ENCODE assay signal across 9 cellular contexts in genomic region chr16:24013733-24014645, GRCh38.
A peak's percentile ranks its signal among the peaks of the same experiment; 100 is the strongest.
DNase-seq lines count a peak whose midpoint lies in the region; ATAC-seq and TF ChIP-seq lines count a peak whose summit lies in the region.
"Had no signal": no experiment of that assay in that cellular context is flagged by ENCODE, and none has a peak within 500 bp of the region (broad histone marks: within the 10 kb centered on the region; RNA-seq: fewer than 3 reads in every experiment).

No MANE protein-coding gene starts in this region.

- H3K27ac ChIP-seq in A673 (ENCODE audit: low read depth, low read length, poor library complexity, severe bottlenecking) (peak overlapping the region; percentile 26), SJCRH30 (no peak overlapping the region), mesendoderm (ENCODE audit: low read depth, low read length) (no peak overlapping the region)
- H3K27ac ChIP-seq: pancreas had no signal

- H3K36me3 Mint-ChIP-seq in activated naive CD4-positive, alpha-beta T cell treated with anti-CD3 and anti-CD28 coated beads, Interleukin-2, amount 50 U/mL, for 24 hours: no peaks in the 10 kb centered on the region

- H3K18ac ChIP-seq in mesendoderm (ENCODE audit: low read length): no peak overlapping the region

- TF ChIP-seq CTCF in A673 (conservative IDR thresholded peaks at IDR 0.05; ENCODE audit: low read depth, low read length): no peak

- no peak overlapping the region for H2BK15ac ChIP-seq in mesendoderm (replicated peaks; ENCODE audit: low read depth)

- H3K4me3 ChIP-seq in A673 (ENCODE audit: low read depth, low read length, poor library complexity, severe bottlenecking): no peak overlapping the region
- H3K4me3 ChIP-seq in SJCRH30: no peak overlapping the region
- no peak overlapping the region for H3K4me3 ChIP-seq in mesendoderm (ENCODE audit: low read length)
- H3K4me3 ChIP-seq: pancreas had no signal

- H3K4me3 Mint-ChIP-seq in activated naive CD4-positive, alpha-beta T cell treated with anti-CD3 and anti-CD28 coated beads, Interleukin-2, amount 50 U/mL, for 24 hours: peak overlapping the region; percentile 66

- no peak overlapping the region for H3K4me2 ChIP-seq in mesendoderm (ENCODE audit: low read length)

- no peaks in the 10 kb centered on the region for H3K9me3 Mint-ChIP-seq in activated naive CD4-positive, alpha-beta T cell treated with anti-CD3 and anti-CD28 coated beads, Interleukin-2, amount 50 U/mL, for 24 hours

- no peak overlapping the region for H3K4ac ChIP-seq in mesendoderm (ENCODE audit: low read depth, low read length)

- no peak overlapping the region for H4K5ac ChIP-seq in mesendoderm (ENCODE audit: low read length)

- H4K8ac ChIP-seq in mesendoderm (ENCODE audit: low read depth, low read length): no peak overlapping the region

- H3K23ac ChIP-seq in mesendoderm (ENCODE audit: low read length): no peak overlapping the region

- DNase-seq in A673 (ENCODE audit: low spot score): peak; percentile 96
- peak; percentile 11 to 13 for DNase-seq in SJCRH30
- DNase-seq in stimulated activated CD8-positive, alpha-beta memory T cell treated with anti-CD3 and anti-CD28 coated beads, Interleukin-12 subunit alpha, Interleukin-12 subunit beta, amount 100 ng/mL, for 1 hour (ENCODE audit: low read depth): peak; percentile 30
- DNase-seq in mesendoderm: no peak
- DNase-seq in NCI-H128 (lab: John Stamatoyannopoulos, UW; ENCODE audit: unreplicated experiment): no peak
- DNase-seq: pancreas had no signal

- H3K9me3 ChIP-seq in A673 (ENCODE audit: low read depth, low read length, poor library complexity, severe bottlenecking) (no peaks in the 10 kb centered on the region), SJCRH30 (replicated peaks) (no peaks in the 10 kb centered on the region)
- H3K9me3 ChIP-seq: pancreas had no signal

- POLR2A ChIA-PET in A673 (lab: Charles Lee; ENCODE audit: low non-redundant PET): no interaction called here

- peaks cover 59% of the 10 kb centered on the region for H3K4me1 Mint-ChIP-seq in activated naive CD4-positive, alpha-beta T cell treated with anti-CD3 and anti-CD28 coated beads, Interleukin-2, amount 50 U/mL, for 24 hours

- H3K56ac ChIP-seq in mesendoderm (ENCODE audit: low read length): no peak overlapping the region

- intact Hi-C loops in A673 (cut with micrococcal nuclease; ENCODE audit: unreplicated experiment): loop anchor here (5.0 kb wide), 2 partner anchors 62 to 112 kb away; no protein-coding TSS in a partner anchor

- H2AK5ac ChIP-seq in mesendoderm (ENCODE audit: low read length): no peak overlapping the region

- no peaks in the 10 kb centered on the region for H3K79me2 ChIP-seq in mesendoderm (ENCODE audit: control insufficient read depth, insufficient read depth, low read length)

- CTCF ChIA-PET in A673 (lab: Charles Lee): interaction anchor here (0.7 kb wide), 1 partner anchor 137 kb away, joined by 3 read pairs; no protein-coding TSS in a partner anchor

- peak; percentile 90 for ATAC-seq in GM19035 (IDR thresholded peaks at IDR 0.05; ENCODE audit: unreplicated experiment)
- ATAC-seq in HG03135 (IDR thresholded peaks at IDR 0.05; ENCODE audit: unreplicated experiment): peak; percentile 89

- H2BK5ac ChIP-seq in mesendoderm (ENCODE audit: low read length): no peak overlapping the region

- H3K27me3 ChIP-seq in A673 (replicated peaks; ENCODE audit: insufficient read depth, low read depth, low read length, poor library complexity) (no peaks in the 10 kb centered on the region), SJCRH30 (no peaks in the 10 kb centered on the region), mesendoderm (ENCODE audit: insufficient read depth, low read length, poor library complexity) (no peaks in the 10 kb centered on the region)

- peaks cover 76% of the 10 kb centered on the region for H3K4me1 ChIP-seq in A673 (ENCODE audit: insufficient read depth, low read length, poor library complexity, severe bottlenecking)
- no peaks in the 10 kb centered on the region; the same call in 1 of the 2 replicates for H3K4me1 ChIP-seq in SJCRH30
- no peaks in the 10 kb centered on the region for H3K4me1 ChIP-seq in mesendoderm (ENCODE audit: control insufficient read depth, low read depth, low read length)
- H3K4me1 ChIP-seq: pancreas had no signal

- no TSS peak for BruUV-seq in A673 (replicated peaks; lab: Mats Ljungman, UMichigan)

- peak overlapping the region; percentile 85 for H3K27ac Mint-ChIP-seq in activated naive CD4-positive, alpha-beta T cell treated with anti-CD3 and anti-CD28 coated beads, Interleukin-2, amount 50 U/mL, for 24 hours

- H3K79me1 ChIP-seq in mesendoderm (ENCODE audit: low read length): no peaks in the 10 kb centered on the region

- no peaks in the 10 kb centered on the region for H3K27me3 Mint-ChIP-seq in activated naive CD4-positive, alpha-beta T cell treated with anti-CD3 and anti-CD28 coated beads, Interleukin-2, amount 50 U/mL, for 24 hours

- H3K9ac ChIP-seq in mesendoderm (ENCODE audit: low read length): no peak overlapping the region

- H3K36me3 ChIP-seq in A673 (ENCODE audit: insufficient read depth, low read length, poor library complexity, severe bottlenecking) (peaks cover 7% of the 10 kb centered on the region), SJCRH30 (no peaks in the 10 kb centered on the region), mesendoderm (ENCODE audit: control insufficient read depth, insufficient read depth, low read length) (no peaks in the 10 kb centered on the region)
- H3K36me3 ChIP-seq: pancreas had no signal

- WGBS in mesendoderm (ENCODE audit: extremely low coverage, insufficient coverage, low lambda C conversion rate): no CpG with 5 or more reads among the region's 10 CpGs

- H2BK120ac ChIP-seq in mesendoderm (ENCODE audit: low read depth, low read length): no peak overlapping the region

Comparison
In these comparisons a context has a peak if more than half of its experiments do, and no peak if none do; other contexts are left out.
1. DNase-seq: peak in A673 (single experiment), SJCRH30 (2 of 2) and stimulated activated CD8-positive, alpha-beta memory T cell treated with anti-CD3 and anti-CD28 coated beads, Interleukin-12 subunit alpha, Interleukin-12 subunit beta, amount 100 ng/mL, for 1 hour (single experiment); none in mesendoderm (single experiment) and NCI-H128 (single experiment).